In the genomic region with DNA sequence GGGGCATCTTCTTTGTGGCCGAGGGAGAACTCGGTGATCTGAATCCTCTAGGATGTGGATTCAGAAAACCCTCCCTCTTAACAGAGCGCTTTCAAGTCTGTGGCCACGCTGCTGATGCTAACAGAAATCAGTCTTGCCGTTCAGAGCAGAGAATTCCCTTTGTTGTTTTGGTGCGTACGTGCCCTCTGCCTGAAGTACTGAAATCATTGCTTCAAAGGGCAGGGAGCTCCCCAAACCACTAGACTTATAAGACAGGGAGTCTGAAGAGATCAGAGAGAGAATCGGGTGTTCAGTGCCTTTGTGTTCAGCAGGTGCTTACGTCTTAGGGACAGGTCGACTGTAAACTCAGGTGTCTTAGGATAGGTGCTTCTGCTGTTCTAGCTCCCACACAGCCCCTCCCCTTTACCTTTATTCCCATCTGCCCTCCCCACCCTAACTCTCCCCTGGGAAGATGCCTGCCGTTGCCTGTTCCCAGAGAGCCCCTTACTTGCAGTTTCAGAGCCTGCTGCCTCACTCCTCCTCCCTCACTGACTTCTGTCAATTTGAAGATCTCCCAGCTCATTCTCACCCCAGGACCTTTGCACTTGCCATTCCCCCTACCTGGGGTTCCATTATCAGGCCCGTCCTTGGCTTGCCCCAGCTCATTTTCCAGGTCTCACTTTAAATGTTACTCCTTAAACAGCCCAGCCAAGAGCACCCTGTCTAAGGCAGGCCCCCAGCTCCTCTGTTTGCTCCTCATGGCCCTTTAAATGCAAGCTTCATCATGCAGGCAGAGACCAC, we compare ENCODE assay signal across 18 cellular contexts.
DNase-seq lines count a peak whose midpoint lies in the region; ATAC-seq and TF ChIP-seq lines count a peak whose summit lies in the region.
"Had no signal": no experiment of that assay in that cellular context is flagged by ENCODE, and none has a peak within 500 bp of the region (broad histone marks: within the 10 kb centered on the region; RNA-seq: fewer than 3 reads in every experiment).

No MANE protein-coding gene starts in this region.

- H3K4me2 ChIP-seq in KMS-11 = peak overlapping the region; percentile 44; the same call in 1 of the 2 replicates

- peaks cover 10% of the 10 kb centered on the region for H3K27me3 Mint-ChIP-seq in activated CD4-positive, alpha-beta T cell treated with anti-CD3 and anti-CD28 coated beads for 36 hours
- no peaks in the 10 kb centered on the region for H3K27me3 Mint-ChIP-seq in WTC11 (ENCODE audit: low read depth)
- no peaks in the 10 kb centered on the region for H3K27me3 Mint-ChIP-seq in glutamatergic neuron (ENCODE audit: unreplicated experiment)

- H3K27ac Mint-ChIP-seq in activated CD4-positive, alpha-beta T cell treated with anti-CD3 and anti-CD28 coated beads for 36 hours = no peak overlapping the region
- H3K27ac Mint-ChIP-seq in WTC11 (peak overlapping the region; percentile 26; the same call in 1 of the 2 replicates), glutamatergic neuron (ENCODE audit: unreplicated experiment) (peak overlapping the region; percentile 17)
- H3K27ac Mint-ChIP-seq: CD8-positive, alpha-beta T cell had no signal

- no peak overlapping the region for H3K27ac ChIP-seq in KMS-11
- H3K27ac ChIP-seq: 22Rv1, GM23248 had no signal

- TF ChIP-seq CTCF in KMS-11 (conservative IDR thresholded peaks at IDR 0.05; ENCODE audit: low read depth, low read length) (no peak), WTC11 (IDR thresholded peaks at IDR 0.05) (no peak), glutamatergic neuron (IDR thresholded peaks at IDR 0.05; ENCODE audit: partially characterized antibody, unreplicated experiment) (no peak)

- no peaks in the 10 kb centered on the region for H3K27me3 ChIP-seq in KMS-11 (ENCODE audit: insufficient read depth, low read depth)

- peaks cover 53% of the 10 kb centered on the region for H3K4me1 ChIP-seq in KMS-11 (ENCODE audit: low read depth, poor library complexity, severe bottlenecking)

- no peak overlapping the region for H3K4me3 Mint-ChIP-seq in activated CD4-positive, alpha-beta T cell treated with anti-CD3 and anti-CD28 coated beads for 36 hours
- H3K4me3 Mint-ChIP-seq in WTC11 (no peak overlapping the region), glutamatergic neuron (ENCODE audit: unreplicated experiment) (no peak overlapping the region)
- H3K4me3 Mint-ChIP-seq: CD14-positive monocyte; CD8-positive, alpha-beta T cell had no signal

- DNase-seq in activated CD4-positive, alpha-beta T cell treated with anti-CD3 and anti-CD28 coated beads for 36 hours = peak; percentile 18
- DNase-seq in activated CD4-positive, alpha-beta T cell treated with anti-CD3 and anti-CD28 coated beads, Interleukin-2, amount 50 U/mL, for 48 hours = no peak
- DNase-seq in WTC11 (ENCODE audit: low spot score) (no peak), glutamatergic neuron (no peak), hypothalamus (lab: John Stamatoyannopoulos, UW) (no peak)
- no peak for DNase-seq in stimulated activated naive CD8-positive, alpha-beta T cell treated with anti-CD3 and anti-CD28 coated beads, Interleukin-15, Interleukin-2, amounts not matched to agents 100 U/mL and 50 U/mL, for 24 hours
- DNase-seq: CD8-positive, alpha-beta T cell; COR-L47; DMS153; DMS79 treated with DMSO at 0.1 percent for 48 hours; EL; GDM1; GM23248; H7 had no signal

- CTCF ChIA-PET in activated CD4-positive, alpha-beta T cell treated with anti-CD3 and anti-CD28 coated beads for 36 hours (lab: Charles Lee) = no interaction called here
- CTCF ChIA-PET in WTC11 (lab: Charles Lee) = interaction anchor here (1.3 to 1.5 kb wide), 3 partner anchors 114 to 280 kb away, joined by 3 to 4 read pairs (median 3); no protein-coding TSS in a partner anchor

- no peak overlapping the region for H3K9ac ChIP-seq in KMS-11
- H3K9ac ChIP-seq: GM23248 had no signal

- H4K20me1 ChIP-seq in KMS-11 (ENCODE audit: insufficient read depth) = no peaks in the 10 kb centered on the region

- H3K79me2 ChIP-seq in KMS-11 (ENCODE audit: insufficient read depth, low read depth) = no peaks in the 10 kb centered on the region

- H3K36me3 Mint-ChIP-seq in activated CD4-positive, alpha-beta T cell treated with anti-CD3 and anti-CD28 coated beads for 36 hours (ENCODE audit: low read depth) = no peaks in the 10 kb centered on the region
- H3K36me3 Mint-ChIP-seq in WTC11 = no peaks in the 10 kb centered on the region
- no peaks in the 10 kb centered on the region for H3K36me3 Mint-ChIP-seq in glutamatergic neuron (ENCODE audit: unreplicated experiment)
- H3K36me3 Mint-ChIP-seq: CD14-positive monocyte; CD8-positive, alpha-beta T cell had no signal

- peak; percentile 53 for ATAC-seq in activated CD4-positive, alpha-beta T cell treated with anti-CD3 and anti-CD28 coated beads for 36 hours
- ATAC-seq in WTC11 = no peak
- ATAC-seq in stimulated activated naive CD8-positive, alpha-beta T cell treated with anti-CD3 and anti-CD28 coated beads, Interleukin-15, Interleukin-2, amounts not matched to agents 100 U/mL and 50 U/mL, for 24 hours = no peak
- no peak for ATAC-seq in HG02852 (IDR thresholded peaks at IDR 0.05; ENCODE audit: unreplicated experiment)
- ATAC-seq: CD8-positive, alpha-beta T cell had no signal

- intact Hi-C loops in activated CD4-positive, alpha-beta T cell treated with anti-CD3 and anti-CD28 coated beads for 36 hours (cut with DNase I, micrococcal nuclease) = no loop called here

- no peaks in the 10 kb centered on the region for H3K9me3 Mint-ChIP-seq in activated CD4-positive, alpha-beta T cell treated with anti-CD3 and anti-CD28 coated beads for 36 hours (ENCODE audit: low read depth)
- H3K9me3 Mint-ChIP-seq in WTC11 (no peaks in the 10 kb centered on the region), glutamatergic neuron (ENCODE audit: unreplicated experiment) (no peaks in the 10 kb centered on the region)
- H3K9me3 Mint-ChIP-seq: CD14-positive monocyte; CD8-positive, alpha-beta T cell had no signal

- no peaks in the 10 kb centered on the region for H3K36me3 ChIP-seq in KMS-11 (ENCODE audit: insufficient read depth)

- POLR2A ChIA-PET in activated CD4-positive, alpha-beta T cell treated with anti-CD3 and anti-CD28 coated beads for 36 hours (lab: Charles Lee) = no interaction called here
- POLR2A ChIA-PET in WTC11 (lab: Charles Lee) = interaction anchor here (0.5 kb wide), 1 partner anchor 24 kb away, joined by 6 read pairs; no protein-coding TSS in a partner anchor

- H3K4me3 ChIP-seq in KMS-11 (IDR thresholded peaks at IDR 0.05; ENCODE audit: insufficient read depth, low read depth, low read length) = no peak overlapping the region
- H3K4me3 ChIP-seq: GM23248 had no signal

- no peak overlapping the region for H2AFZ ChIP-seq in KMS-11 (ENCODE audit: low read depth)
- H2AFZ ChIP-seq: GM23248 had no signal

- H3K4me1 Mint-ChIP-seq in activated CD4-positive, alpha-beta T cell treated with anti-CD3 and anti-CD28 coated beads for 36 hours = no peaks in the 10 kb centered on the region
- H3K4me1 Mint-ChIP-seq in WTC11 (peaks cover 14% of the 10 kb centered on the region), glutamatergic neuron (ENCODE audit: low read depth, unreplicated experiment) (peaks cover 25% of the 10 kb centered on the region)
- H3K4me1 Mint-ChIP-seq: CD14-positive monocyte had no signal

TF ChIP-seq in WTC11, 78 proteins besides CTCF, POLR2A, EP300 and RAD21 (continues in another document):
- TF ChIP-seq NR3C1 (CRISPR knock-in tag; conservative IDR thresholded peaks at IDR 0.05; ENCODE audit: low read depth) (no peak), ZNF232 (CRISPR knock-in tag; IDR thresholded peaks at IDR 0.05) (no peak), ZNF138 (CRISPR knock-in tag; conservative IDR thresholded peaks at IDR 0.05) (no peak), ZBTB21 (CRISPR knock-in tag; IDR thresholded peaks at IDR 0.05; ENCODE audit: borderline replicate concordance) (no peak), NFE2L1 (CRISPR knock-in tag; IDR thresholded peaks at IDR 0.05) (no peak)
- TF ChIP-seq, protein P1, sequence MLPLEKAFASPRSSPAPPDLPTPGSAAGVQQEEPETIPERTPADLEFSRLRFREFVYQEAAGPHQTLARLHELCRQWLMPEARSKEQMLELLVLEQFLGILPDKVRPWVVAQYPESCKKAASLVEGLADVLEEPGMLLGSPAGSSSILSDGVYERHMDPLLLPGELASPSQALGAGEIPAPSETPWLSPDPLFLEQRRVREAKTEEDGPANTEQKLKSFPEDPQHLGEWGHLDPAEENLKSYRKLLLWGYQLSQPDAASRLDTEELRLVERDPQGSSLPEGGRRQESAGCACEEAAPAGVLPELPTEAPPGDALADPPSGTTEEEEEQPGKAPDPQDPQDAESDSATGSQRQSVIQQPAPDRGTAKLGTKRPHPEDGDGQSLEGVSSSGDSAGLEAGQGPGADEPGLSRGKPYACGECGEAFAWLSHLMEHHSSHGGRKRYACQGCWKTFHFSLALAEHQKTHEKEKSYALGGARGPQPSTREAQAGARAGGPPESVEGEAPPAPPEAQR (CRISPR knock-in tag; IDR thresholded peaks at IDR 0.05) = no peak
- TF ChIP-seq, protein P2, sequence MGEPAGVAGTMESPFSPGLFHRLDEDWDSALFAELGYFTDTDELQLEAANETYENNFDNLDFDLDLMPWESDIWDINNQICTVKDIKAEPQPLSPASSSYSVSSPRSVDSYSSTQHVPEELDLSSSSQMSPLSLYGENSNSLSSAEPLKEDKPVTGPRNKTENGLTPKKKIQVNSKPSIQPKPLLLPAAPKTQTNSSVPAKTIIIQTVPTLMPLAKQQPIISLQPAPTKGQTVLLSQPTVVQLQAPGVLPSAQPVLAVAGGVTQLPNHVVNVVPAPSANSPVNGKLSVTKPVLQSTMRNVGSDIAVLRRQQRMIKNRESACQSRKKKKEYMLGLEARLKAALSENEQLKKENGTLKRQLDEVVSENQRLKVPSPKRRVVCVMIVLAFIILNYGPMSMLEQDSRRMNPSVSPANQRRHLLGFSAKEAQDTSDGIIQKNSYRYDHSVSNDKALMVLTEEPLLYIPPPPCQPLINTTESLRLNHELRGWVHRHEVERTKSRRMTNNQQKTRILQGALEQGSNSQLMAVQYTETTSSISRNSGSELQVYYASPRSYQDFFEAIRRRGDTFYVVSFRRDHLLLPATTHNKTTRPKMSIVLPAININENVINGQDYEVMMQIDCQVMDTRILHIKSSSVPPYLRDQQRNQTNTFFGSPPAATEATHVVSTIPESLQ (CRISPR knock-in tag; IDR thresholded peaks at IDR 0.05) = no peak
- TF ChIP-seq, protein P3, sequence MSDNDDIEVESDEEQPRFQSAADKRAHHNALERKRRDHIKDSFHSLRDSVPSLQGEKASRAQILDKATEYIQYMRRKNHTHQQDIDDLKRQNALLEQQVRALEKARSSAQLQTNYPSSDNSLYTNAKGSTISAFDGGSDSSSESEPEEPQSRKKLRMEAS (CRISPR knock-in tag; IDR thresholded peaks at IDR 0.05) = no peak
